Comparison of ENCODE assay signal across 24 cellular contexts in genomic region chr11:64210301-64211020, GRCh38. TPM values are rescaled to one million over a fixed set of nuclear protein-coding genes. Genes with fewer than 3 reads are reported as not detected.
DNase-seq lines count a peak whose midpoint lies in the region; ATAC-seq, FAIRE-seq and TF ChIP-seq lines count a peak whose summit lies in the region.
"Had no signal": no experiment of that assay in that cellular context is flagged by ENCODE, and none has a peak within 500 bp of the region (broad histone marks: within the 10 kb centered on the region; RNA-seq: fewer than 3 reads in every experiment).

No MANE protein-coding gene starts in this region.

- H3K36me3 ChIP-seq in H7 (replicated peaks; ENCODE audit: control insufficient read depth, insufficient read depth, low read length) (peaks cover 9% of the 10 kb centered on the region), K562 (ENCODE audit: control insufficient read depth, insufficient read depth, low read length) (peaks cover 86% of the 10 kb centered on the region; the same call in 2 of the 3 replicates)

- no peaks in the 10 kb centered on the region for H3K27me3 Mint-ChIP-seq in activated naive CD8-positive, alpha-beta T cell
- H3K27me3 Mint-ChIP-seq in activated naive CD8-positive, alpha-beta T cell treated with anti-CD3 and anti-CD28 coated beads, Interleukin-2, amount 50 U/mL, for 24 hours, result no peaks in the 10 kb centered on the region

- no peak for TF ChIP-seq RAD21 in K562 (CRISPR knock-in tag; conservative IDR thresholded peaks at IDR 0.05 in 1 of 2, IDR thresholded peaks at IDR 0.05 in 1 of 2)

- no peak for TF ChIP-seq CTCF in K562 (IDR thresholded peaks at IDR 0.05 in 2 of 3, conservative IDR thresholded peaks at IDR 0.05 in 1 of 3; ENCODE audit: insufficient read depth in 2 of 3, low read depth in 1 of 3, low read length in 3 of 3)

- peak; percentile 49; the same call in 1 of the 2 replicates for TF ChIP-seq POLR2A in K562 (conservative IDR thresholded peaks at IDR 0.05)

- no peak overlapping the region for H3K27ac ChIP-seq in K562 (ENCODE audit: extremely low read depth, low read depth, low read length)
- H3K27ac ChIP-seq: coronary artery, esophagus squamous epithelium, gastrocnemius medialis, PC-9, SJSA1, tibial artery, WERI-Rb-1 had no signal

- FAIRE-seq in K562 (lab: Jason Lieb, UNC), result no peak
- FAIRE-seq: small intestine had no signal

- peaks cover 8% of the 10 kb centered on the region for H3K9me1 ChIP-seq in K562 (ENCODE audit: control insufficient read depth, insufficient read depth, low read length)

- peaks cover 47% of the 10 kb centered on the region for H3K79me2 ChIP-seq in K562 (ENCODE audit: control insufficient read depth, insufficient read depth, low read length)

- no peaks in the 10 kb centered on the region for H3K9me3 ChIP-seq in K562 (replicated peaks; ENCODE audit: control insufficient read depth, insufficient read depth, low read depth, low read length)
- H3K9me3 ChIP-seq: esophagus squamous epithelium, gastrocnemius medialis, SJSA1, tibial artery had no signal

- whole genome bisulfite sequencing in K562 (ENCODE audit: insufficient coverage, low coverage, missing lambda C conversion rate), result 97% methylated on average over 11 of the region's 24 CpGs

- no peak for DNase-seq in activated naive CD8-positive, alpha-beta T cell treated with anti-CD3 and anti-CD28 coated beads, Interleukin-2, amount 50 U/mL, for 24 hours
- DNase-seq in H7 (peak; percentile 51), K562 (ENCODE audit: extremely low read depth in 1 of 4, low spot score in 3 of 4) (no peak), NCI-H82 treated with DMSO at 0.1 percent for 48 hours (lab: John Stamatoyannopoulos, UW; ENCODE audit: unreplicated experiment) (no peak)
- no peak for DNase-seq in stimulated activated effector memory CD8-positive, alpha-beta T cell treated with anti-CD3 and anti-CD28 coated beads, Interleukin-12 subunit alpha, Interleukin-12 subunit beta, amount 100 ng/mL, for 72 hours (ENCODE audit: low spot score in 2 of 2)
- DNase-seq: activated T-cell treated with anti-CD3 and anti-CD28 coated beads, Interleukin-2, amount 50 U/mL, for 1 hour; endodermal cell; esophagus squamous epithelium; gastrocnemius medialis; islet precursor cell; NCI-H1092; NCI-H2081; NCI-H446 treated with DMSO at 0.1 percent for 48 hours; occipital lobe; PC-9; small intestine; stimulated activated naive CD4-positive, alpha-beta T cell treated with Interleukin-2 at 50 U/mL for 16 hours; tibial artery; WERI-Rb-1 had no signal

- peaks cover 31% of the 10 kb centered on the region for H3K4me1 Mint-ChIP-seq in activated naive CD8-positive, alpha-beta T cell (ENCODE audit: low read depth)
- peaks cover 56% of the 10 kb centered on the region for H3K4me1 Mint-ChIP-seq in activated naive CD8-positive, alpha-beta T cell treated with anti-CD3 and anti-CD28 coated beads, Interleukin-2, amount 50 U/mL, for 24 hours
- H3K4me1 Mint-ChIP-seq in stimulated activated effector memory CD8-positive, alpha-beta T cell treated with anti-CD3 and anti-CD28 coated beads, Interleukin-12 subunit alpha, Interleukin-12 subunit beta, amount 100 ng/mL, for 72 hours, result peaks cover 75% of the 10 kb centered on the region
- H3K4me1 Mint-ChIP-seq: endodermal cell had no signal

- POLR2A ChIA-PET in K562 (lab: Yijun Ruan, JAX), result interaction anchor here (0.5 to 7.8 kb wide), 4 partner anchors 15 to 99 kb away, joined by 3 to 77 read pairs (median 4); partner anchors contain the start of genes NUDT22 and TRPT1

- no peaks in the 10 kb centered on the region for H4K20me1 ChIP-seq in K562 (replicated peaks; ENCODE audit: control insufficient read depth, insufficient read depth, low read length)

- peaks cover 2% of the 10 kb centered on the region for H3K36me3 Mint-ChIP-seq in activated naive CD8-positive, alpha-beta T cell
- peaks cover 61% of the 10 kb centered on the region for H3K36me3 Mint-ChIP-seq in activated naive CD8-positive, alpha-beta T cell treated with anti-CD3 and anti-CD28 coated beads, Interleukin-2, amount 50 U/mL, for 24 hours (ENCODE audit: low read depth)
- no peaks in the 10 kb centered on the region for H3K36me3 Mint-ChIP-seq in stimulated activated effector memory CD8-positive, alpha-beta T cell treated with anti-CD3 and anti-CD28 coated beads, Interleukin-12 subunit alpha, Interleukin-12 subunit beta, amount 100 ng/mL, for 72 hours

- no peak overlapping the region for H3K4me3 ChIP-seq in H7 (ENCODE audit: insufficient read depth, low read depth, low read length)
- H3K4me3 ChIP-seq in K562, result no peak overlapping the region
- H3K4me3 ChIP-seq: coronary artery, esophagus squamous epithelium, gastrocnemius medialis, PC-9, SJSA1, tibial artery had no signal

- no peak for TF ChIP-seq EP300 in K562 (IDR thresholded peaks at IDR 0.05; ENCODE audit: low read length)

- no peak overlapping the region for H3K4me3 Mint-ChIP-seq in activated naive CD8-positive, alpha-beta T cell
- H3K4me3 Mint-ChIP-seq in activated naive CD8-positive, alpha-beta T cell treated with anti-CD3 and anti-CD28 coated beads, Interleukin-2, amount 50 U/mL, for 24 hours, result no peak overlapping the region
- H3K4me3 Mint-ChIP-seq in stimulated activated effector memory CD8-positive, alpha-beta T cell treated with anti-CD3 and anti-CD28 coated beads, Interleukin-12 subunit alpha, Interleukin-12 subunit beta, amount 100 ng/mL, for 72 hours, result no peak overlapping the region
- H3K4me3 Mint-ChIP-seq: endodermal cell had no signal

- CTCF ChIA-PET in K562 (lab: Yijun Ruan, JAX; ENCODE audit: low intra/inter-chr PET ratio), result no interaction called here

- intact Hi-C loops in K562 (cut with micrococcal nuclease), result no loop called here

- no peak overlapping the region for H3K4me2 ChIP-seq in K562 (ENCODE audit: insufficient read depth, low read length)
- H3K4me2 ChIP-seq: PC-9 had no signal

- no peaks in the 10 kb centered on the region for H3K27me3 ChIP-seq in H7 (ENCODE audit: control insufficient read depth, insufficient read depth, low read length)
- no peaks in the 10 kb centered on the region for H3K27me3 ChIP-seq in K562 (ENCODE audit: control insufficient read depth in 2 of 2, insufficient read depth in 2 of 2, low read length in 2 of 2)
- H3K27me3 ChIP-seq: esophagus squamous epithelium, gastrocnemius medialis, SJSA1, tibial artery had no signal

- peaks cover 18 to 50% of the 10 kb centered on the region in 2 experiments for H3K4me1 ChIP-seq in K562 (replicated peaks in 1 of 2; ENCODE audit: control insufficient read depth in 2 of 2, insufficient read depth in 2 of 2, low read length in 2 of 2)
- H3K4me1 ChIP-seq: tibial artery had no signal

- H2AFZ ChIP-seq in K562 (ENCODE audit: low read depth, low read length), result no peak overlapping the region
- H2AFZ ChIP-seq: PC-9 had no signal

- ATAC-seq in activated naive CD8-positive, alpha-beta T cell treated with anti-CD3 and anti-CD28 coated beads, Interleukin-2, amount 50 U/mL, for 24 hours, result no peak
- ATAC-seq in K562, result no peak
- ATAC-seq in stimulated activated effector memory CD8-positive, alpha-beta T cell treated with anti-CD3 and anti-CD28 coated beads, Interleukin-12 subunit alpha, Interleukin-12 subunit beta, amount 100 ng/mL, for 72 hours, result no peak
- ATAC-seq in HG03432 (IDR thresholded peaks at IDR 0.05; ENCODE audit: unreplicated experiment), result no peak
- ATAC-seq: gastrocnemius medialis had no signal

- in situ Hi-C loops in K562 (cut with MboI), result no loop called here

- peak overlapping the region in 1 of 2 experiments; percentile 41; a peak in 2 of 4 replicates for H3K9ac ChIP-seq in K562 (ENCODE audit: insufficient read depth in 1 of 2, low read depth in 2 of 2, low read length in 2 of 2)

- no TSS peak for BruUV-seq in K562 (replicated peaks; lab: Mats Ljungman, UMichigan)

- peak overlapping the region; percentile 46 for H3K27ac Mint-ChIP-seq in activated naive CD8-positive, alpha-beta T cell
- no peak overlapping the region for H3K27ac Mint-ChIP-seq in activated naive CD8-positive, alpha-beta T cell treated with anti-CD3 and anti-CD28 coated beads, Interleukin-2, amount 50 U/mL, for 24 hours
- H3K27ac Mint-ChIP-seq in stimulated activated effector memory CD8-positive, alpha-beta T cell treated with anti-CD3 and anti-CD28 coated beads, Interleukin-12 subunit alpha, Interleukin-12 subunit beta, amount 100 ng/mL, for 72 hours, result peak overlapping the region; percentile 96
- H3K27ac Mint-ChIP-seq: endodermal cell had no signal

- no peaks in the 10 kb centered on the region for H3K9me3 Mint-ChIP-seq in activated naive CD8-positive, alpha-beta T cell (ENCODE audit: low read depth)
- H3K9me3 Mint-ChIP-seq in activated naive CD8-positive, alpha-beta T cell treated with anti-CD3 and anti-CD28 coated beads, Interleukin-2, amount 50 U/mL, for 24 hours, result no peaks in the 10 kb centered on the region
- H3K9me3 Mint-ChIP-seq in stimulated activated effector memory CD8-positive, alpha-beta T cell treated with anti-CD3 and anti-CD28 coated beads, Interleukin-12 subunit alpha, Interleukin-12 subunit beta, amount 100 ng/mL, for 72 hours, result no peaks in the 10 kb centered on the region
- H3K9me3 Mint-ChIP-seq: endodermal cell had no signal

RNA-seq across cellular contexts. Expression of gene FERMT3, which starts 3.9 kb away (rescaled TPM):
- 0.15 and 0.80 TPM in 2 replicates for total RNA-seq in H7 (2014; rRNA removed; shearing (Covaris generic))
- 73.9 and 265 TPM in 2 replicates for total RNA-seq in K562 (2011; cell fraction: chromatin; rRNA removed; ENCODE audit: low replicate concordance)
- 233 and 244 TPM in 2 replicates for total RNA-seq in K562 (2011; cell fraction: nucleolus; rRNA removed)
- 103 and 120 TPM in 2 replicates for total RNA-seq in K562 (2011; cell fraction: nucleoplasm; rRNA removed)
- 192 and 205 TPM in 2 replicates for total RNA-seq in K562 (2014; rRNA removed)
- total RNA-seq in K562 (2014; rRNA removed; fragmentation: Illumina TruSeq; extraction: Trizol), result 25.5 and 39.3 TPM in 2 replicates
- total RNA-seq in K562 (2015; rRNA removed; fragmentation: Illumina TruSeq; extraction: Trizol), result 74.5 and 79.5 TPM in 2 replicates
- total RNA-seq in K562 (2021), result 249 and 275 TPM in 2 replicates
- polyA plus RNA-seq in K562 (2011; rRNA removed), result 79.7 and 134 TPM in 2 replicates
- 111 and 282 TPM in 2 replicates for polyA plus RNA-seq in K562 (2011; cell fraction: cytosol; rRNA removed)
- polyA plus RNA-seq in K562 (2011; cell fraction: nucleus; rRNA removed), result 306 and 623 TPM in 2 replicates
- polyA plus RNA-seq in K562 (2012), result 176 and 251 TPM in 2 replicates
- 98.1 and 207 TPM in 2 replicates for polyA plus RNA-seq in K562 (2014; fragmentation: Illumina TruSeq; extraction: Trizol)
- polyA plus RNA-seq in K562 (2014; fragmentation: Nextera tagmentation; extraction: Ambion mirVana), result 1 to 10 TPM; 3.2 to 7.2 TPM
- 169 and 202 TPM in 2 replicates for polyA plus RNA-seq in K562 (2014; rRNA removed)
- polyA minus RNA-seq in K562 (2011; rRNA and poly(A)+ RNA removed), result 29.0 and 41.3 TPM in 2 replicates
- 111 and 123 TPM in 2 replicates for polyA minus RNA-seq in K562 (2011; cell fraction: cytosol; rRNA and poly(A)+ RNA removed)
- 68.5 and 84.4 TPM in 2 replicates for polyA minus RNA-seq in K562 (2011; cell fraction: nucleus; rRNA and poly(A)+ RNA removed)
- total RNA-seq: renal cortical epithelial cell had no signal

RNA-seq across cellular contexts. Expression of gene TRPT1, which starts 15.5 kb away (rescaled TPM):
- 75.6 and 76.0 TPM in 2 replicates for total RNA-seq in H7 (2014; rRNA removed; shearing (Covaris generic))
- total RNA-seq in K562 (2011; cell fraction: chromatin; rRNA removed; ENCODE audit: low replicate concordance), result 28.5 and 90.3 TPM in 2 replicates
- total RNA-seq in K562 (2011; cell fraction: nucleolus; rRNA removed), result 64.9 and 73.8 TPM in 2 replicates
- total RNA-seq in K562 (2011; cell fraction: nucleoplasm; rRNA removed), result 45.8 and 49.8 TPM in 2 replicates
- total RNA-seq in K562 (2014; rRNA removed) (27.4 and 37.3 TPM in 2 replicates), K562 (2014; rRNA removed; fragmentation: Illumina TruSeq; extraction: Trizol) (17.3 and 17.5 TPM in 2 replicates), K562 (2015; rRNA removed; fragmentation: Illumina TruSeq; extraction: Trizol) (23.1 and 25.3 TPM in 2 replicates), K562 (2021) (36.1 and 41.7 TPM in 2 replicates)
- polyA plus RNA-seq in K562 (2011; rRNA removed) (23.3 and 42.4 TPM in 2 replicates), K562 (2014; fragmentation: Illumina TruSeq; extraction: Trizol) (21.2 and 33.3 TPM in 2 replicates), K562 (2014; fragmentation: Nextera tagmentation; extraction: Ambion mirVana) (1 to 10 TPM; 4.6 to 8.1 TPM), K562 (2014; rRNA removed) (38.4 and 39.2 TPM in 2 replicates)
- 43.7 and 69.5 TPM in 2 replicates for polyA plus RNA-seq in K562 (2011; cell fraction: cytosol; rRNA removed)
- 169 and 180 TPM in 2 replicates for polyA plus RNA-seq in K562 (2011; cell fraction: nucleus; rRNA removed)
- 34.2 and 65.9 TPM in 2 replicates for polyA plus RNA-seq in K562 (2012)
- 12.1 and 14.9 TPM in 2 replicates for polyA minus RNA-seq in K562 (2011; rRNA and poly(A)+ RNA removed)
- 13.6 and 20.9 TPM in 2 replicates for polyA minus RNA-seq in K562 (2011; cell fraction: cytosol; rRNA and poly(A)+ RNA removed)
- polyA minus RNA-seq in K562 (2011; cell fraction: nucleus; rRNA and poly(A)+ RNA removed), result 22.1 and 30.3 TPM in 2 replicates

RNA-seq across cellular contexts. Expression of gene NUDT22, which starts 15.6 kb away (rescaled TPM):
- total RNA-seq in H7 (2014; rRNA removed; shearing (Covaris generic)), result 73.3 and 75.9 TPM in 2 replicates
- total RNA-seq in K562 (2011; cell fraction: chromatin; rRNA removed; ENCODE audit: low replicate concordance), result 74.2 and 269 TPM in 2 replicates
- 230 and 279 TPM in 2 replicates for total RNA-seq in K562 (2011; cell fraction: nucleolus; rRNA removed)
- 112 and 146 TPM in 2 replicates for total RNA-seq in K562 (2011; cell fraction: nucleoplasm; rRNA removed)
- total RNA-seq in K562 (2014; rRNA removed) (92.6 and 132 TPM in 2 replicates), K562 (2014; rRNA removed; fragmentation: Illumina TruSeq; extraction: Trizol) (21.1 and 25.7 TPM in 2 replicates), K562 (2015; rRNA removed; fragmentation: Illumina TruSeq; extraction: Trizol) (49.9 and 50.6 TPM in 2 replicates), K562 (2021) (87.5 and 89.5 TPM in 2 replicates)
- polyA plus RNA-seq in K562 (2011; rRNA removed) (37.4 and 48.0 TPM in 2 replicates), K562 (2014; fragmentation: Illumina TruSeq; extraction: Trizol) (24.0 and 43.1 TPM in 2 replicates), K562 (2014; fragmentation: Nextera tagmentation; extraction: Ambion mirVana) (10 to 100 TPM in 1 of 2 experiments, 1 to 10 TPM in 1; 6.3 to 16.3 TPM), K562 (2014; rRNA removed) (83.6 and 88.5 TPM in 2 replicates)
- polyA plus RNA-seq in K562 (2011; cell fraction: cytosol; rRNA removed), result 58.1 and 156 TPM in 2 replicates
- 132 and 213 TPM in 2 replicates for polyA plus RNA-seq in K562 (2011; cell fraction: nucleus; rRNA removed)
- 56.4 and 102 TPM in 2 replicates for polyA plus RNA-seq in K562 (2012)
- 13.9 and 15.0 TPM in 2 replicates for polyA minus RNA-seq in K562 (2011; rRNA and poly(A)+ RNA removed)
- polyA minus RNA-seq in K562 (2011; cell fraction: cytosol; rRNA and poly(A)+ RNA removed), result 32.9 and 34.8 TPM in 2 replicates
- polyA minus RNA-seq in K562 (2011; cell fraction: nucleus; rRNA and poly(A)+ RNA removed), result 75.9 and 84.7 TPM in 2 replicates

RNA-seq across cellular contexts. Expression of gene DNAJC4, which starts 19.9 kb away (rescaled TPM):
- 12.0 and 18.0 TPM in 2 replicates for total RNA-seq in H7 (2014; rRNA removed; shearing (Covaris generic))
- 39.7 and 112 TPM in 2 replicates for total RNA-seq in K562 (2011; cell fraction: chromatin; rRNA removed; ENCODE audit: low replicate concordance)
- 78.0 and 98.9 TPM in 2 replicates for total RNA-seq in K562 (2011; cell fraction: nucleolus; rRNA removed)
- 64.2 and 65.8 TPM in 2 replicates for total RNA-seq in K562 (2011; cell fraction: nucleoplasm; rRNA removed)
- total RNA-seq in K562 (2014; rRNA removed) (16.4 and 20.2 TPM in 2 replicates), K562 (2014; rRNA removed; fragmentation: Illumina TruSeq; extraction: Trizol) (6.6 and 11.2 TPM in 2 replicates), K562 (2015; rRNA removed; fragmentation: Illumina TruSeq; extraction: Trizol) (19.3 and 19.9 TPM in 2 replicates), K562 (2021) (27.6 and 31.8 TPM in 2 replicates)
- polyA plus RNA-seq in K562 (2011; rRNA removed) (23.9 and 45.1 TPM in 2 replicates), K562 (2014; fragmentation: Illumina TruSeq; extraction: Trizol) (28.0 and 37.5 TPM in 2 replicates), K562 (2014; fragmentation: Nextera tagmentation; extraction: Ambion mirVana) (1 to 10 TPM; 4.0 to 4.6 TPM), K562 (2014; rRNA removed) (32.6 and 42.9 TPM in 2 replicates)
- 30.8 and 65.5 TPM in 2 replicates for polyA plus RNA-seq in K562 (2011; cell fraction: cytosol; rRNA removed)
- 110 and 164 TPM in 2 replicates for polyA plus RNA-seq in K562 (2011; cell fraction: nucleus; rRNA removed)
- polyA plus RNA-seq in K562 (2012), result 34.0 and 79.2 TPM in 2 replicates
- 7.1 and 9.0 TPM in 2 replicates for polyA minus RNA-seq in K562 (2011; rRNA and poly(A)+ RNA removed)
- polyA minus RNA-seq in K562 (2011; cell fraction: cytosol; rRNA and poly(A)+ RNA removed), result 12.6 and 23.5 TPM in 2 replicates
- polyA minus RNA-seq in K562 (2011; cell fraction: nucleus; rRNA and poly(A)+ RNA removed), result 15.8 and 16.0 TPM in 2 replicates

RNA-seq across cellular contexts. Expression of gene VEGFB, which starts 23.9 kb away (rescaled TPM):
- total RNA-seq in H7 (2014; rRNA removed; shearing (Covaris generic)), result 17.6 and 22.4 TPM in 2 replicates
- 16.1 and 40.0 TPM in 2 replicates for total RNA-seq in K562 (2011; cell fraction: chromatin; rRNA removed; ENCODE audit: low replicate concordance)
- 23.4 and 32.0 TPM in 2 replicates for total RNA-seq in K562 (2011; cell fraction: nucleolus; rRNA removed)
- 31.9 and 33.0 TPM in 2 replicates for total RNA-seq in K562 (2011; cell fraction: nucleoplasm; rRNA removed)
- total RNA-seq in K562 (2014; rRNA removed) (28.2 and 44.3 TPM in 2 replicates), K562 (2014; rRNA removed; fragmentation: Illumina TruSeq; extraction: Trizol) (21.0 and 22.6 TPM in 2 replicates), K562 (2015; rRNA removed; fragmentation: Illumina TruSeq; extraction: Trizol) (25.7 and 28.0 TPM in 2 replicates), K562 (2021) (83.4 and 88.3 TPM in 2 replicates)
- polyA plus RNA-seq in K562 (2011; rRNA removed) (11.0 and 13.5 TPM in 2 replicates), K562 (2014; fragmentation: Illumina TruSeq; extraction: Trizol) (35.2 and 41.4 TPM in 2 replicates), K562 (2014; fragmentation: Nextera tagmentation; extraction: Ambion mirVana) (10 to 100 TPM; 12.0 to 12.1 TPM), K562 (2014; rRNA removed) (31.8 and 35.8 TPM in 2 replicates)
- 12.1 and 16.0 TPM in 2 replicates for polyA plus RNA-seq in K562 (2011; cell fraction: cytosol; rRNA removed)
- polyA plus RNA-seq in K562 (2011; cell fraction: nucleus; rRNA removed), result 25.1 and 26.2 TPM in 2 replicates
- 97.3 and 181 TPM in 2 replicates for polyA plus RNA-seq in K562 (2012)
- polyA minus RNA-seq in K562 (2011; rRNA and poly(A)+ RNA removed), result 4.2 and 6.2 TPM in 2 replicates
- polyA minus RNA-seq in K562 (2011; cell fraction: cytosol; rRNA and poly(A)+ RNA removed), result 21.2 and 26.0 TPM in 2 replicates
- polyA minus RNA-seq in K562 (2011; cell fraction: nucleus; rRNA and poly(A)+ RNA removed), result 3.2 and 4.9 TPM in 2 replicates

Comparison
In these comparisons a context has a peak if more than half of its experiments do, and no peak if none do; other contexts are left out.
1. RNA of gene FERMT3, which starts 3.9 kb away (total RNA-seq): 25.5 to 275 TPM in K562; 0.15 to 0.80 TPM in H7; every median in the first group is over 10 times any median in the second.